ENCODE assay signal across 1 cellular context in genomic region chrX:153879741-153880439, GRCh38.
TF ChIP-seq lines count a peak whose summit lies in the region.

No MANE protein-coding gene starts in this region.

TF ChIP-seq in SK-N-SH, 30 proteins besides CTCF, POLR2A, EP300 and RAD21 (continued from another document):
- no peak for TF ChIP-seq PBX3 (IDR thresholded peaks at IDR 0.05)
- TF ChIP-seq RCOR1 (IDR thresholded peaks at IDR 0.05; ENCODE audit: low read length) = no peak
- TF ChIP-seq USF2 (IDR thresholded peaks at IDR 0.05; ENCODE audit: borderline replicate concordance, low read depth, low read length) = no peak
- TF ChIP-seq, protein P1, sequence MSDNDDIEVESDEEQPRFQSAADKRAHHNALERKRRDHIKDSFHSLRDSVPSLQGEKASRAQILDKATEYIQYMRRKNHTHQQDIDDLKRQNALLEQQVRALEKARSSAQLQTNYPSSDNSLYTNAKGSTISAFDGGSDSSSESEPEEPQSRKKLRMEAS (IDR thresholded peaks at IDR 0.05; ENCODE audit: low read depth) = no peak
- no peak for TF ChIP-seq FOSL2 (IDR thresholded peaks at IDR 0.05; ENCODE audit: borderline replicate concordance, low read depth)
- no peak for TF ChIP-seq RXRA (IDR thresholded peaks at IDR 0.05; ENCODE audit: borderline replicate concordance, low read depth)
- no peak for TF ChIP-seq MXI1 (IDR thresholded peaks at IDR 0.05; ENCODE audit: low read depth, low read length)
